Comparison of ENCODE assay signal across 9 cellular contexts in the genomic region with DNA sequence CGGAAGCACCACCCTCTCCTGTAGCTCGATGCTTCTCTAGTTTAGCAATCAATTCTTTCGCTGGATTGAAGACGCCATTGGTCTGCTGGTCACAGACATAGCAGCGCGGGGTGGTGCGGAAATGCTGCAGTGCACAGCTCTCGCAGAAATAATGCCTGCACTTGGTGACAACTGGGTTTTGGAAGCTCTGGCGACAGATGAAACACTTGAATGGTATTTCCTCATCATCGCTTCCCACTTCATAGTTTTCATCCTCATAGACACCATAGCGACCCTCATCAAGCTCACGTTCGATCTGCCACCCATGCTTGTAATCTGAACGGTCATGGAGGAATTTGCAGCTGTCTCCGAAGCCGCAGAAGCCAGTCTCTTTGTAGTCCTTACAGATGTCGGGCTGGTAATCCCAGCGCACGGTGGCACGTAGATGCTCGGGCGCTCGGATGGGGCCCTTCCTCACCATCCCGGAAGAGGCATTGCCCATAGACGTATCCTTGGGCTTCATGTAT. TPM values are rescaled to one million over a fixed set of nuclear protein-coding genes. Genes with fewer than 3 reads are reported as not detected.
A peak's percentile ranks its signal among the peaks of the same experiment; 100 is the strongest.
DNase-seq lines count a peak whose midpoint lies in the region; TF ChIP-seq lines count a peak whose summit lies in the region.
"Had no signal": no experiment of that assay in that cellular context is flagged by ENCODE, and none has a peak within 500 bp of the region (broad histone marks: within the 10 kb centered on the region; RNA-seq: fewer than 3 reads in every experiment).

No MANE protein-coding gene starts in this region.

- H2AFZ ChIP-seq in parathyroid adenoma, result peak overlapping the region; percentile 86

- H3K9me3 ChIP-seq in NT2/D1 (ENCODE audit: insufficient read depth, low read length), result no peaks in the 10 kb centered on the region
- H3K9me3 ChIP-seq in parathyroid adenoma (ENCODE audit: control insufficient read depth, low read length), result no peaks in the 10 kb centered on the region

- intact Hi-C loops in head of caudate nucleus (cut with DNase I), result no loop called here

- no peaks in the 10 kb centered on the region for H3K36me3 ChIP-seq in H7 (replicated peaks; ENCODE audit: control insufficient read depth, insufficient read depth, low read length)
- H3K36me3 ChIP-seq in NT2/D1 (ENCODE audit: insufficient read depth, insufficient read length, low read length), result peaks cover 23% of the 10 kb centered on the region
- H3K36me3 ChIP-seq in parathyroid adenoma (ENCODE audit: control insufficient read depth, insufficient read depth, low read length), result no peaks in the 10 kb centered on the region

- DNase-seq in DMS53 (lab: John Stamatoyannopoulos, UW), result peak; percentile 68
- peak; percentile 37 for DNase-seq in H7
- DNase-seq in NT2/D1 (ENCODE audit: low read depth, low spot score), result no peak
- DNase-seq in activated naive CD4-positive, alpha-beta T cell treated with anti-CD3 and anti-CD28 coated beads, Interleukin-2, amount 50 U/mL, for 16 hours, result peak; percentile 24
- peak in 30 of 42 donors; percentile 6 to 49 (median 20) for DNase-seq in head of caudate nucleus
- no peak for DNase-seq in iPS-NIHi11 (ENCODE audit: low spot score)
- no peak for DNase-seq in NCI-H187 treated with DMSO at 0.1 percent for 48 hours (lab: John Stamatoyannopoulos, UW)

- H3K27me3 ChIP-seq in H7 (ENCODE audit: control insufficient read depth, insufficient read depth, low read length), result no peaks in the 10 kb centered on the region
- H3K27me3 ChIP-seq in NT2/D1 (ENCODE audit: insufficient read depth, insufficient read length), result peaks cover 3% of the 10 kb centered on the region
- no peaks in the 10 kb centered on the region for H3K27me3 ChIP-seq in parathyroid adenoma (ENCODE audit: control insufficient read depth, insufficient read depth, low read length)

- H3K79me2 ChIP-seq in parathyroid adenoma, result peaks cover 6% of the 10 kb centered on the region

- peak overlapping the region; percentile 71 for H3K4me2 ChIP-seq in parathyroid adenoma (ENCODE audit: low read length)

- H3K27ac ChIP-seq in parathyroid adenoma, result peak overlapping the region; percentile 99

- H3K4me1 ChIP-seq in NT2/D1 (ENCODE audit: insufficient read depth, insufficient read length) (no peaks in the 10 kb centered on the region), parathyroid adenoma (peaks cover 4% of the 10 kb centered on the region)

- H3K4me3 ChIP-seq in H7 (ENCODE audit: insufficient read depth, low read depth, low read length) (peak overlapping the region; percentile 78), NT2/D1 (ENCODE audit: insufficient read length, low read depth) (peak overlapping the region; percentile 94), parathyroid adenoma (ENCODE audit: low read depth, low read length) (peak overlapping the region; percentile 89)

- TF ChIP-seq CTCF in parathyroid adenoma (IDR thresholded peaks at IDR 0.05), result no peak

- H3K9ac ChIP-seq in NT2/D1 (ENCODE audit: insufficient read length, low read depth) (peak overlapping the region; percentile 97), parathyroid adenoma (peak overlapping the region; percentile 37)

RNA-seq across cellular contexts. Expression of gene RNF113A, which starts 0.9 kb away (rescaled TPM):
- 15.4 and 16.2 TPM in 2 replicates for total RNA-seq in H7 (2014; rRNA removed; shearing (Covaris generic))

RNA-seq across cellular contexts. Expression of gene NDUFA1, which starts 1.0 kb away (rescaled TPM):
- total RNA-seq in H7 (2014; rRNA removed; shearing (Covaris generic)), result 73.1 and 79.1 TPM in 2 replicates

RNA-seq across cellular contexts. Expression of gene UPF3B, which starts 17.9 kb away (rescaled TPM):
- total RNA-seq in H7 (2014; rRNA removed; shearing (Covaris generic)), result 3.9 and 6.2 TPM in 2 replicates

RNA-seq across cellular contexts. Expression of gene AKAP14, which starts 25.0 kb away (rescaled TPM):
- not detected in 2 replicates for total RNA-seq in H7 (2014; rRNA removed; shearing (Covaris generic))
- total RNA-seq: T-helper 2 cell treated with Interferon-gamma antibody and Interleukin-4, amounts not matched to agents 100 ng/mL and 5 ng/mL, for 36 hours had no signal

Comparison
In these comparisons a context has a peak if more than half of its experiments do, and no peak if none do; other contexts are left out.
1. DNase-seq: peak in DMS53 (single experiment), H7 (single experiment), activated naive CD4-positive, alpha-beta T cell treated with anti-CD3 and anti-CD28 coated beads, Interleukin-2, amount 50 U/mL, for 16 hours (single experiment) and head of caudate nucleus (30 of 42); none in NT2/D1 (single experiment), iPS-NIHi11 (single experiment) and NCI-H187 treated with DMSO at 0.1 percent for 48 hours (single experiment).
2. Peak in every context shown above with its lines, with median percentiles within 50 percentile points of each other: H3K4me3 ChIP-seq.